ENCODE assay signal across 16 cellular contexts in the genomic region with DNA sequence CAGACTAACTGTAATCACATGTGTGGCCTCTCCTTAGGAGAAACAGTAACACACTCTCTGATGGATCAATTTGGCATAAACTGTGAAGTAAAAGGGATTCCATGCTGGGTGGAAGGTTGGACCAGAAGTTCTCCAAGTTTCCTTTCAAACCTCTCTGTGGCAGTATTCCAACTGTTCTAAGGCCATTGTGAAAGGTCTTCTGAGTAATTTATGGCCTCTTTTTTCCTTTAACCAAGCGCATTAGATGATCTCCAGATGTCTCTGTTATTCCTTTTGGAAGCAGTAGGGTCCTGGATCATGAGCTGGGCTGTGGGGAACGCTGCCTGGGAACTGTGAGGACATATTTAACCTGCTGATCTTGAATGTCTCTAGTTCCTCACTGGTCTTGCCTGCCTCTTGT.
DNase-seq lines count a peak whose midpoint lies in the region; ATAC-seq and TF ChIP-seq lines count a peak whose summit lies in the region.
"Had no signal": no experiment of that assay in that cellular context is flagged by ENCODE, and none has a peak within 500 bp of the region (broad histone marks: within the 10 kb centered on the region; RNA-seq: fewer than 3 reads in every experiment).

No MANE protein-coding gene starts in this region.

- H3K36me3 Mint-ChIP-seq in activated naive CD4-positive, alpha-beta T cell treated with anti-CD3 and anti-CD28 coated beads, Interleukin-2, amount 50 U/mL, for 24 hours, result no peaks in the 10 kb centered on the region
- H3K36me3 Mint-ChIP-seq in nephron progenitor cell (ENCODE audit: low read depth) (no peaks in the 10 kb centered on the region), natural killer cell (no peaks in the 10 kb centered on the region)

- TF ChIP-seq POLR2A in vagina (IDR thresholded peaks at IDR 0.05), result no peak

- no peaks in the 10 kb centered on the region for H3K9me3 ChIP-seq in vagina
- H3K9me3 ChIP-seq: thoracic aorta had no signal

- H3K27ac Mint-ChIP-seq in activated naive CD4-positive, alpha-beta T cell treated with anti-CD3 and anti-CD28 coated beads, Interleukin-2, amount 50 U/mL, for 24 hours, result peak overlapping the region; percentile 68
- peak overlapping the region; percentile 9 for H3K27ac Mint-ChIP-seq in nephron progenitor cell
- H3K27ac Mint-ChIP-seq in natural killer cell, result no peak overlapping the region
- H3K27ac Mint-ChIP-seq: activated CD8-positive, alpha-beta T cell treated with anti-CD3 and anti-CD28 coated beads for 36 hours; T-helper 2 cell treated with Interferon-gamma antibody and Interleukin-4, amounts not matched to agents 5 μg/mL and 100 μg/mL, for 36 hours had no signal

- DNase-seq in activated naive CD4-positive, alpha-beta T cell treated with anti-CD3 and anti-CD28 coated beads, Interleukin-2, amount 50 U/mL, for 16 hours, result no peak
- DNase-seq in fibroblast of the conjunctiva (ENCODE audit: low read depth) (peak; percentile 86), nephron progenitor cell (no peak), vagina (ENCODE audit: extremely low spot score in 2 of 2) (peak in 1 of 2 donors; percentile 94), natural killer cell (no peak), NCI-H510A treated with DMSO at 0.1 percent for 48 hours (lab: John Stamatoyannopoulos, UW) (no peak)
- DNase-seq: activated CD8-positive, alpha-beta T cell treated with anti-CD3 and anti-CD28 coated beads for 36 hours; activated naive CD4-positive, alpha-beta T cell treated with Interleukin-2 at 50 U/mL for 16 hours; hippocampal formation; MG63 had no signal

- no peak overlapping the region for H3K4me3 Mint-ChIP-seq in activated naive CD4-positive, alpha-beta T cell treated with anti-CD3 and anti-CD28 coated beads, Interleukin-2, amount 50 U/mL, for 24 hours
- H3K4me3 Mint-ChIP-seq in nephron progenitor cell (no peak overlapping the region), natural killer cell (no peak overlapping the region)
- H3K4me3 Mint-ChIP-seq: activated CD8-positive, alpha-beta T cell treated with anti-CD3 and anti-CD28 coated beads for 36 hours; T-helper 2 cell treated with Interferon-gamma antibody and Interleukin-4, amounts not matched to agents 5 μg/mL and 100 μg/mL, for 36 hours had no signal

- H3K27me3 ChIP-seq in vagina, result no peaks in the 10 kb centered on the region
- H3K27me3 ChIP-seq: MG63 had no signal

- ATAC-seq in natural killer cell (no peak), GM18502 (IDR thresholded peaks at IDR 0.05; ENCODE audit: poor library complexity, unreplicated experiment) (no peak)
- ATAC-seq: activated CD8-positive, alpha-beta T cell treated with anti-CD3 and anti-CD28 coated beads for 36 hours; GM12878 had no signal

- no peaks in the 10 kb centered on the region for H3K27me3 Mint-ChIP-seq in activated naive CD4-positive, alpha-beta T cell treated with anti-CD3 and anti-CD28 coated beads, Interleukin-2, amount 50 U/mL, for 24 hours
- H3K27me3 Mint-ChIP-seq in nephron progenitor cell (ENCODE audit: low read depth, poor library complexity) (peaks cover 6% of the 10 kb centered on the region), natural killer cell (ENCODE audit: low read depth in 2 of 2) (peaks cover 0 to 2% of the 10 kb centered on the region in 2 donors)

- intact Hi-C loops in vagina (cut with DNase I) (loop anchor here (10.0 kb wide), 2 partner anchors 51 to 81 kb away; a partner anchor contains a TSS), natural killer cell (cut with micrococcal nuclease) (no loop called here)

- H3K36me3 ChIP-seq in vagina, result no peaks in the 10 kb centered on the region
- H3K36me3 ChIP-seq: MG63, thoracic aorta had no signal

- H3K4me1 Mint-ChIP-seq in activated naive CD4-positive, alpha-beta T cell treated with anti-CD3 and anti-CD28 coated beads, Interleukin-2, amount 50 U/mL, for 24 hours, result peaks cover 82% of the 10 kb centered on the region
- H3K4me1 Mint-ChIP-seq in nephron progenitor cell (peaks cover 43% of the 10 kb centered on the region), natural killer cell (peaks cover 7 to 14% of the 10 kb centered on the region in 2 donors)

- TF ChIP-seq CTCF in nephron progenitor cell (IDR thresholded peaks at IDR 0.05) (no peak), vagina (IDR thresholded peaks at IDR 0.05) (no peak), natural killer cell (IDR thresholded peaks at IDR 0.05) (no peak)

- peaks cover 42% of the 10 kb centered on the region for H3K4me1 ChIP-seq in vagina

- no peak overlapping the region for H3K4me3 ChIP-seq in vagina
- H3K4me3 ChIP-seq: GM12878, MG63, thoracic aorta had no signal

- peak overlapping the region; percentile 82 for H3K27ac ChIP-seq in vagina
- H3K27ac ChIP-seq: HL-60, thoracic aorta had no signal

- H3K9me3 Mint-ChIP-seq in activated naive CD4-positive, alpha-beta T cell treated with anti-CD3 and anti-CD28 coated beads, Interleukin-2, amount 50 U/mL, for 24 hours, result no peaks in the 10 kb centered on the region
- H3K9me3 Mint-ChIP-seq in nephron progenitor cell (peaks cover 16% of the 10 kb centered on the region), natural killer cell (no peaks in the 10 kb centered on the region)
- H3K9me3 Mint-ChIP-seq: activated CD8-positive, alpha-beta T cell treated with anti-CD3 and anti-CD28 coated beads for 36 hours; T-helper 2 cell treated with Interferon-gamma antibody and Interleukin-4, amounts not matched to agents 5 μg/mL and 100 μg/mL, for 36 hours had no signal

Comparison
In these comparisons a context has a peak if more than half of its experiments do, and no peak if none do; other contexts are left out.
1. H3K27ac Mint-ChIP-seq: peak in activated naive CD4-positive, alpha-beta T cell treated with anti-CD3 and anti-CD28 coated beads, Interleukin-2, amount 50 U/mL, for 24 hours (single experiment) and nephron progenitor cell (single experiment); none in natural killer cell (0 of 2).